ENCODE assay signal across 20 cellular contexts in genomic region chr11:111845256-111846028, GRCh38. TPM values are rescaled to one million over a fixed set of nuclear protein-coding genes. Genes with fewer than 3 reads are reported as not detected.
DNase-seq lines count a peak whose midpoint lies in the region; ATAC-seq and TF ChIP-seq lines count a peak whose summit lies in the region.
"Had no signal": no experiment of that assay in that cellular context is flagged by ENCODE, and none has a peak within 500 bp of the region (broad histone marks: within the 10 kb centered on the region; RNA-seq: fewer than 3 reads in every experiment).

No MANE protein-coding gene starts in this region.

- H3K9me3 Mint-ChIP-seq in neural progenitor cell = no peaks in the 10 kb centered on the region
- H3K9me3 Mint-ChIP-seq: activated naive CD8-positive, alpha-beta T cell treated with anti-CD3 and anti-CD28 coated beads for 36 hours; activated T-cell treated with anti-CD3 and anti-CD28 coated beads, Interleukin-2, amount 50 U/mL, for 24 hours; GM23338; natural killer cell treated with Interleukin-12 subunit alpha and Interleukin-12 subunit beta and Interleukin-15 and Interleukin-18, amount 100 ng/mL, for 72 hours had no signal

- H3K27ac Mint-ChIP-seq in neural progenitor cell = no peak overlapping the region
- H3K27ac Mint-ChIP-seq: activated naive CD8-positive, alpha-beta T cell treated with anti-CD3 and anti-CD28 coated beads for 36 hours; GM23338; natural killer cell treated with Interleukin-12 subunit alpha and Interleukin-12 subunit beta and Interleukin-15 and Interleukin-18, amount 100 ng/mL, for 72 hours had no signal

- no peaks in the 10 kb centered on the region for H3K79me2 ChIP-seq in neural progenitor cell (ENCODE audit: low read depth)

- H3K27me3 Mint-ChIP-seq in neural progenitor cell (ENCODE audit: insufficient read depth, low read depth) = peaks cover 4% of the 10 kb centered on the region
- H3K27me3 Mint-ChIP-seq: activated naive CD8-positive, alpha-beta T cell treated with anti-CD3 and anti-CD28 coated beads for 36 hours; activated T-cell treated with anti-CD3 and anti-CD28 coated beads, Interleukin-2, amount 50 U/mL, for 24 hours; natural killer cell treated with Interleukin-12 subunit alpha and Interleukin-12 subunit beta and Interleukin-15 and Interleukin-18, amount 100 ng/mL, for 72 hours had no signal

- no peak for TF ChIP-seq CTCF in brain microvascular endothelial cell (IDR thresholded peaks at IDR 0.05; ENCODE audit: low read depth, low read length, missing control alignments)
- no peak for TF ChIP-seq CTCF in omental fat pad (IDR thresholded peaks at IDR 0.05)
- TF ChIP-seq CTCF in neural progenitor cell (IDR thresholded peaks at IDR 0.05) = no peak

- H3K4me1 Mint-ChIP-seq in neural progenitor cell = peaks cover 33% of the 10 kb centered on the region

- peak; percentile 94 for DNase-seq in GF-D8 (lab: John Stamatoyannopoulos, UW)
- DNase-seq in NOMO-1 treated with DMSO at 0.1 percent for 48 hours (lab: John Stamatoyannopoulos, UW; ENCODE audit: unreplicated experiment) = peak; percentile 93
- DNase-seq in brain microvascular endothelial cell = no peak
- no peak for DNase-seq in omental fat pad (ENCODE audit: low spot score)
- no peak for DNase-seq in activated T-cell treated with anti-CD3 and anti-CD28 coated beads, Interleukin-2, amount 50 U/mL, for 1 hour
- no peak for DNase-seq in neural progenitor cell (ENCODE audit: low spot score)
- DNase-seq in stimulated activated CD4-positive, alpha-beta T cell treated with anti-CD3 and anti-CD28 coated beads, Interleukin-15, amount 100 ng/mL, for 24 hours = no peak
- DNase-seq: activated CD4-positive, alpha-beta T cell treated with anti-CD3 and anti-CD28 coated beads, Interleukin-2, amount 50 U/mL, for 1 hour; activated naive CD8-positive, alpha-beta T cell treated with anti-CD3 and anti-CD28 coated beads for 36 hours; activated T-cell treated with anti-CD3 and anti-CD28 coated beads, Interleukin-2, amount 50 U/mL, for 24 hours; DMS53; foreskin melanocyte; NCI-H1092 treated with DMSO at 0.1 percent for 48 hours; NCI-H774; Right ventricle myocardium superior had no signal

- no peaks in the 10 kb centered on the region for H3K9me3 ChIP-seq in neural progenitor cell (ENCODE audit: low read depth)
- H3K9me3 ChIP-seq: BLaER1 treated with 17β-estradiol and CSF1 and Interleukin-3, amounts not matched to agents 10 nM and 100 nM had no signal

- peak; percentile 41 for ATAC-seq in omental fat pad (ENCODE audit: low FRiP score)
- no peak for ATAC-seq in GM21825 (IDR thresholded peaks at IDR 0.05; ENCODE audit: unreplicated experiment)
- ATAC-seq: GM23338 had no signal

- in situ Hi-C loops in brain microvascular endothelial cell (cut with HindIII; ENCODE audit: low pct_ligation_motif_present, low sequenced_read_pairs) = loop anchor here (25.0 kb wide), 1 partner anchor 258 kb away; no protein-coding TSS in a partner anchor

- H4K20me1 ChIP-seq in neural progenitor cell (ENCODE audit: low read depth) = peaks cover 5% of the 10 kb centered on the region
- H4K20me1 ChIP-seq: BLaER1 treated with 17β-estradiol and CSF1 and Interleukin-3, amounts not matched to agents 10 nM and 100 nM had no signal

- H3K36me3 ChIP-seq in brain microvascular endothelial cell (replicated peaks) (peaks cover 2% of the 10 kb centered on the region), neural progenitor cell (no peaks in the 10 kb centered on the region)

- H3K36me3 Mint-ChIP-seq in neural progenitor cell = peaks cover 12% of the 10 kb centered on the region

- H2AFZ ChIP-seq in neural progenitor cell (replicated peaks) = no peak overlapping the region
- H2AFZ ChIP-seq: GM23338 had no signal

- no peak overlapping the region for H3K4me3 Mint-ChIP-seq in neural progenitor cell
- H3K4me3 Mint-ChIP-seq: activated naive CD8-positive, alpha-beta T cell treated with anti-CD3 and anti-CD28 coated beads for 36 hours; activated T-cell treated with anti-CD3 and anti-CD28 coated beads, Interleukin-2, amount 50 U/mL, for 24 hours; GM23338; natural killer cell treated with Interleukin-12 subunit alpha and Interleukin-12 subunit beta and Interleukin-15 and Interleukin-18, amount 100 ng/mL, for 72 hours had no signal

- peak overlapping the region; percentile 72 for H3K27ac ChIP-seq in brain microvascular endothelial cell
- H3K27ac ChIP-seq in neural progenitor cell = no peak overlapping the region
- H3K27ac ChIP-seq: BLaER1 treated with 17β-estradiol and CSF1 and Interleukin-3, amounts not matched to agents 10 nM and 100 nM; cardiac muscle cell had no signal

- H3K4me3 ChIP-seq in brain microvascular endothelial cell (ENCODE audit: low read depth, low read length) (no peak overlapping the region), neural progenitor cell (no peak overlapping the region)
- H3K4me3 ChIP-seq: BLaER1 treated with 17β-estradiol and CSF1 and Interleukin-3, amounts not matched to agents 10 nM and 100 nM; cardiac muscle cell; GM23338 had no signal

- H3K4me1 ChIP-seq in neural progenitor cell = peaks cover 18% of the 10 kb centered on the region

- no peak overlapping the region for H3K9ac ChIP-seq in neural progenitor cell
- H3K9ac ChIP-seq: BLaER1 treated with 17β-estradiol and CSF1 and Interleukin-3, amounts not matched to agents 10 nM and 100 nM had no signal

- H3K27me3 ChIP-seq in brain microvascular endothelial cell (replicated peaks) (no peaks in the 10 kb centered on the region), neural progenitor cell (no peaks in the 10 kb centered on the region)
- H3K27me3 ChIP-seq: BLaER1 treated with 17β-estradiol and CSF1 and Interleukin-3, amounts not matched to agents 10 nM and 100 nM; cardiac muscle cell had no signal

- H3F3A ChIP-seq in neural progenitor cell (ENCODE audit: low read depth) = peaks cover 16% of the 10 kb centered on the region

- no peak overlapping the region for H3K4me2 ChIP-seq in neural progenitor cell
- H3K4me2 ChIP-seq: GM23338 had no signal

RNA-seq across cellular contexts. Expression of gene ALG9, which starts 25.9 kb away (rescaled TPM):
- 100 to 1,000 TPM in 1 of 4 donors, 10 to 100 TPM in 3; 21.0 to 168 (median 34.7) TPM for total RNA-seq in omental fat pad
- 36.9 and 39.5 TPM in 2 replicates for total RNA-seq in neural progenitor cell (ENCODE audit: low replicate concordance)

RNA-seq across cellular contexts. Expression of gene FDXACB1, which starts 33.5 kb away (rescaled TPM):
- 1 to 10 TPM; 1.1 to 2.7 (median 1.6) TPM for total RNA-seq in omental fat pad
- 4.0 and 6.0 TPM in 2 replicates for total RNA-seq in neural progenitor cell (ENCODE audit: low replicate concordance)

RNA-seq across cellular contexts. Expression of gene CFAP68, which starts 33.9 kb away (rescaled TPM):
- total RNA-seq in omental fat pad (10 to 100 TPM; 12.2 to 40.0 (median 20.2) TPM), neural progenitor cell (ENCODE audit: low replicate concordance) (28.6 and 46.7 TPM in 2 replicates)

Comparison
In these comparisons a context has a peak if more than half of its experiments do, and no peak if none do; other contexts are left out.
1. DNase-seq: peak in GF-D8 (single experiment) and NOMO-1 treated with DMSO at 0.1 percent for 48 hours (single experiment); none in brain microvascular endothelial cell (single experiment), omental fat pad (single experiment), activated T-cell treated with anti-CD3 and anti-CD28 coated beads, Interleukin-2, amount 50 U/mL, for 1 hour (single experiment), neural progenitor cell (single experiment) and stimulated activated CD4-positive, alpha-beta T cell treated with anti-CD3 and anti-CD28 coated beads, Interleukin-15, amount 100 ng/mL, for 24 hours (single experiment).